In the genomic region with DNA sequence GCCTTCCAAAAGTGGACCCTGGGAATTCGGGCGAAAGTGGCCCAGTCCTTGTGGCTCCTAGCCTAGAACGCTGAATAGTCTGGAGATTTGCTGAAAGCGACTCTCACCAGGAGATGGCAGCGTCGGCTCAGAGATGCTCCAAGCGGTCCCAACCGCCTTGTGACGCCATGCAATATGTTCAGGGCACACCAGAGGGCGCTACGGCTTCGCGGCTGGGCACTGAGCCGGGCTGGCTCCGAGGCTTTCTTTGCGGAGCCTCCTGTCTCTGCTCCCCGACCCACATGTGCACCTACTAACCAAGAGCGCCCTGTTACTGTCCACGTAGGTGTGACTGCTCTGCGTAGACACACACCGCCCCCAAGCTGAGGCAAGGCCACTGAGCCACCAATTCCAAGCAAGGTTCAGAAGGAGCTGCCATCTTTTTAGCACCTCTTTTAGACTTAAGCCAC, we compare ENCODE assay signal across 8 cellular contexts. TPM values are rescaled to one million over a fixed set of nuclear protein-coding genes. Genes with fewer than 3 reads are reported as not detected.
A peak's percentile ranks its signal among the peaks of the same experiment; 100 is the strongest.
DNase-seq lines count a peak whose midpoint lies in the region; TF ChIP-seq lines count a peak whose summit lies in the region.

No MANE protein-coding gene starts in this region.

- H3K4me2 ChIP-seq in GM23248 (ENCODE audit: unreplicated experiment) (peak overlapping the region; percentile 55), Karpas-422 (ENCODE audit: low read depth, low read length, poor library complexity, severe bottlenecking) (no peak overlapping the region)

- in situ Hi-C loops in GM23248 (cut with MboI) = loop anchor here (25.0 kb wide), 1 partner anchor 751 kb away; no protein-coding TSS in a partner anchor

- H3K27ac ChIP-seq in GM23248 (no peak overlapping the region), Karpas-422 (ENCODE audit: low read length) (no peak overlapping the region), Peyer's patch (no peak overlapping the region), neutrophil (no peak overlapping the region)

- H4K20me1 ChIP-seq in GM23248 (ENCODE audit: insufficient read depth) (no peaks in the 10 kb centered on the region), Karpas-422 (ENCODE audit: insufficient read depth, low read depth, low read length) (no peaks in the 10 kb centered on the region)

- H3K4me1 ChIP-seq in GM23248 (ENCODE audit: insufficient read depth) (no peaks in the 10 kb centered on the region), Karpas-422 (ENCODE audit: low read length) (peaks cover 18% of the 10 kb centered on the region), Peyer's patch (no peaks in the 10 kb centered on the region), neutrophil (ENCODE audit: control insufficient read depth in 1 of 2, insufficient read depth in 1 of 2, low read depth in 1 of 2, low read length in 1 of 2) (no peaks in the 10 kb centered on the region)

- no peak for TF ChIP-seq POLR2A in Peyer's patch (IDR thresholded peaks at IDR 0.05)

- peak overlapping the region; percentile 75 for H2AFZ ChIP-seq in GM23248
- no peak overlapping the region for H2AFZ ChIP-seq in Karpas-422 (ENCODE audit: low read length)

- no peaks in the 10 kb centered on the region for H3K9me2 ChIP-seq in GM23248 (ENCODE audit: insufficient read depth)
- H3K9me2 ChIP-seq in Karpas-422 (replicated peaks; ENCODE audit: insufficient read depth, low read length) = no peaks in the 10 kb centered on the region

- no peaks in the 10 kb centered on the region for H3F3A ChIP-seq in GM23248 (ENCODE audit: insufficient read depth)

- no peaks in the 10 kb centered on the region for H3K79me2 ChIP-seq in GM23248 (ENCODE audit: insufficient read depth)
- no peaks in the 10 kb centered on the region for H3K79me2 ChIP-seq in Karpas-422 (ENCODE audit: low read length)

- H3K9ac ChIP-seq in GM23248 (no peak overlapping the region), Karpas-422 (ENCODE audit: low read length) (no peak overlapping the region)

- H3K4me3 ChIP-seq in GM23248 (peak overlapping the region; percentile 51), Karpas-422 (ENCODE audit: low read length) (no peak overlapping the region), Peyer's patch (no peak overlapping the region), fibroblast of pulmonary artery (replicated peaks; ENCODE audit: low read depth, low read length) (no peak overlapping the region), neutrophil (ENCODE audit: low read depth in 1 of 2, low read length in 1 of 2) (no peak overlapping the region)

- WGBS in GM23248 (ENCODE audit: low coverage in 1 of 2, low lambda C conversion rate in 2 of 2, missing lambda C conversion rate in 2 of 2), 2 experiments = 3 to 4% methylated on average over 21 of the region's 21 CpGs

- peaks cover 24% of the 10 kb centered on the region for H3K27me3 ChIP-seq in GM23248 (replicated peaks; ENCODE audit: insufficient read depth)
- no peaks in the 10 kb centered on the region for H3K27me3 ChIP-seq in Karpas-422 (ENCODE audit: low read length)
- H3K27me3 ChIP-seq in Peyer's patch = no peaks in the 10 kb centered on the region
- H3K27me3 ChIP-seq in neutrophil = peaks cover 37% of the 10 kb centered on the region

- TF ChIP-seq CTCF in Peyer's patch (IDR thresholded peaks at IDR 0.05) = peak; percentile 78 to 99 (median 98)
- no peak for TF ChIP-seq CTCF in fibroblast of pulmonary artery (IDR thresholded peaks at IDR 0.05; ENCODE audit: low read length, missing control alignments)
- peak; percentile 67 for TF ChIP-seq CTCF in neutrophil (IDR thresholded peaks at IDR 0.05)

- DNase-seq in EL (peak; percentile 74), GM23248 (peak; percentile 87), Karpas-422 (peak; percentile 95), Peyer's patch (peak; percentile 69 to 93 (median 89)), activated T-helper 1 cell treated with Interleukin-2 at 50 U/mL for 16 hours (ENCODE audit: low read depth) (peak; percentile 77), fibroblast of pulmonary artery (ENCODE audit: low read depth) (peak; percentile 84), stromal cell of bone marrow (ENCODE audit: low read depth) (peak; percentile 51)

- H3K36me3 ChIP-seq in GM23248 (ENCODE audit: low read depth) (no peaks in the 10 kb centered on the region), Karpas-422 (ENCODE audit: insufficient read depth, low read length) (no peaks in the 10 kb centered on the region), Peyer's patch (no peaks in the 10 kb centered on the region), neutrophil (no peaks in the 10 kb centered on the region)

- no peaks in the 10 kb centered on the region for H3K9me3 ChIP-seq in GM23248 (ENCODE audit: low read depth)
- H3K9me3 ChIP-seq in Karpas-422 (ENCODE audit: low read length) = no peaks in the 10 kb centered on the region
- H3K9me3 ChIP-seq in Peyer's patch = no peaks in the 10 kb centered on the region
- H3K9me3 ChIP-seq in neutrophil = no peaks in the 10 kb centered on the region

RNA-seq across cellular contexts. Expression of gene SYCE1L, which starts 36.9 kb away (rescaled TPM):
- not detected in 2 replicates for total RNA-seq in GM23248 (2014; rRNA removed; shearing (Covaris generic))
- polyA plus RNA-seq in GM23248 (2016; fragmentation: Nextera tagmentation; extraction: Ambion mirVana) = not detected in 2 replicates
- 0.52 TPM in 1 of 2 replicates, not detected in the other for total RNA-seq in Karpas-422 (2014; rRNA removed; shearing (Covaris generic); ENCODE audit: low replicate concordance)
- 1 to 10 TPM in 1 of 4 donors, not detected in 3; 1.9 TPM for total RNA-seq in Peyer's patch

RNA-seq across cellular contexts. Expression of gene MON1B, which starts 45.1 kb away (rescaled TPM):
- total RNA-seq in GM23248 (2014; rRNA removed; shearing (Covaris generic)) = 9.3 and 11.3 TPM in 2 replicates
- polyA plus RNA-seq in GM23248 (2016; fragmentation: Nextera tagmentation; extraction: Ambion mirVana) = 21.4 and 22.8 TPM in 2 replicates
- total RNA-seq in Karpas-422 (2014; rRNA removed; shearing (Covaris generic); ENCODE audit: low replicate concordance) = 10.1 and 12.7 TPM in 2 replicates
- 10 to 100 TPM; 20.6 to 59.4 (median 47.1) TPM for total RNA-seq in Peyer's patch
